Comparison of ENCODE assay signal across 4 cellular contexts in the genomic region with DNA sequence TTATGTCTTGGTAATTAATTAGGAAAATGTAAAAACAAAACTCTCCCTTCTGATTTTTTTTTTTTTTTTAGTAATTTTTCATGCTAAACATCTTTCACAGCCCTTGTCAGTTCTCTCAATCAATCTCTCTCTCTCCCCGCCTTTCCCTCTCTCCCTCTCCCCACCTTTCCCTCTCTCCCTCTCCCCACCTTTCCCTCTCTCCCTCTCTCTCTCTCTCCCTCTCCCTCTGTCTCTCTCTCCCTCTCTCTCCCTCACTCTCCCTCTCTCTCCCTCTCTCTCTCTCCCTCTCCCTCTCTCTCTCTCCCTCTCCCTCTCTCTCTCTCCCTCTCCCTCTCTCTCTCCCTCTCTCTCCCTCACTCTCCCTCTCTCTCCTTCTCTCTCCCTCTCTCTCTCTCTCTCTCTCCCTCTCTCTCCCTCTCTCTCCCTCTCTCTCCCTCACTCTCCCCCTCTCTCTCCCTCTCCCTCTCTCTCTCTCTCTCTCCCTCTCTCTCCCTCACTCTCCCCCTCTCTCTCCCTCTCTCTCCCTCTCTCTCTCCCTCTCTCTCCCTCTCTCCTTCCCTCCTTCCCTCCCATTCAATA. TPM values are rescaled to one million over a fixed set of nuclear protein-coding genes. Genes with fewer than 3 reads are reported as not detected.
"Had no signal": no experiment of that assay in that cellular context is flagged by ENCODE, and none has a peak within 500 bp of the region (broad histone marks: within the 10 kb centered on the region; RNA-seq: fewer than 3 reads in every experiment).

No MANE protein-coding gene starts in this region.

RNA-seq across cellular contexts. Expression of a gene that starts 54.5 kb away (rescaled TPM):
- total RNA-seq: activated CD4-positive, alpha-beta T cell treated with anti-CD3 and anti-CD28 coated beads, Interleukin-2, amount 10 ng/mL, durations not matched to agents 24 days and 14 days; activated CD8-positive, alpha-beta T cell treated with anti-CD3 and anti-CD28 coated beads, Interleukin-2, amount 10 ng/mL, durations not matched to agents 7 days and 5 days; activated T-helper 1 cell treated with anti-CD3 and anti-CD28 coated beads, Interleukin-12 subunit alpha, Interleukin-12 subunit beta, Interleukin-2, Interleukin-4 antibody, amounts not matched to agents 30 ng/mL and 10 ng/mL and 1 ng/mL, durations not matched to agents 14 hours and 24 hours and 36 hours; T-helper 2 cell treated with Interferon-gamma antibody and Interleukin-4, amounts not matched to agents 100 ng/mL and 5 ng/mL, for 36 hours had no signal
